ENCODE assay signal across 20 cellular contexts in the genomic region with DNA sequence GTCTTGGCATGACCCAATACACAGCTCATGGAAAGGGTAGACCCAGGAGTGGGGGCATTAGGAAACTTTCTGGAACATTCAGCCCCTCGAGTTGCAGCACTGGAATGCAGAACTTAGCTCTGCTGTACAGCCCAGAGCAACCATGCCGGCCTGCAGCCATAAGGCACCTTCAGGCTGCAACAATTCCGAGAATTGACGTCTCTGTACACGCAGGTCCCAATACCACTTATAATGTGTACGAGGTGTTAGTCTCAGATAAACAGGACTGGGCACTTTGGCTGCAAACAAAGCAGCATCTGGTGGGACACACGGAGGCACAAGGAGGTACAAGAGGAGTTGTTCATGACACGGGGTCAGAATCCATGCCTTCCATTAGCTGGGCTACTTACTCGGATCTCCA.
"Had no signal": no experiment of that assay in that cellular context is flagged by ENCODE, and none has a peak within 500 bp of the region (broad histone marks: within the 10 kb centered on the region; RNA-seq: fewer than 3 reads in every experiment).

No MANE protein-coding gene starts in this region.

- H3K9me3 ChIP-seq: breast epithelium, pancreas, sigmoid colon, spleen, testis had no signal

- ATAC-seq: left colon; pancreas; stimulated activated naive CD8-positive, alpha-beta T cell treated with anti-CD3 and anti-CD28 coated beads, Interleukin-15, amount 100 ng/mL, for 72 hours had no signal

- H3K27me3 ChIP-seq: breast epithelium, pancreas, sigmoid colon, spleen, testis had no signal

- H3K27ac ChIP-seq: breast epithelium, epithelial cell of prostate, pancreas, sigmoid colon, testis had no signal

- H3K4me1 ChIP-seq: pancreas, testis had no signal

- H3K36me3 ChIP-seq: breast epithelium, pancreas had no signal

- DNase-seq: activated CD4-positive, alpha-beta T cell treated with anti-CD3 and anti-CD28 coated beads, Interleukin-2, amount 50 U/mL, for 48 hours; activated CD4-positive, CD25-positive, alpha-beta regulatory T cell treated with anti-CD3 and anti-CD28 coated beads, Interleukin-2, amount 50 U/mL, for 72 hours; activated CD8-positive, alpha-beta memory T cell treated with anti-CD3 and anti-CD28 coated beads, Interleukin-2, amount 50 U/mL, for 4 hours; activated gamma-delta T cell; activated T-cell treated with anti-CD3 and anti-CD28 coated beads, Interleukin-2, amount 50 U/mL, for 48 hours; aorta; cerebellar nuclear complex; dermis blood vessel endothelial cell; left colon; midbrain; pancreas; sigmoid colon; spleen; stimulated activated naive CD8-positive, alpha-beta T cell treated with anti-CD3 and anti-CD28 coated beads, Interleukin-15, amount 100 ng/mL, for 72 hours; SW 1271; T-helper 9 cell; testis had no signal

- H3K9me3 Mint-ChIP-seq: neural crest cell; stimulated activated naive CD8-positive, alpha-beta T cell treated with anti-CD3 and anti-CD28 coated beads, Interleukin-15, amount 100 ng/mL, for 72 hours had no signal

- H3K4me3 ChIP-seq: breast epithelium, pancreas, sigmoid colon, spleen, testis had no signal

- H3K4me3 Mint-ChIP-seq: neural crest cell had no signal

- H3K27me3 Mint-ChIP-seq: stimulated activated naive CD8-positive, alpha-beta T cell treated with anti-CD3 and anti-CD28 coated beads, Interleukin-15, amount 100 ng/mL, for 72 hours had no signal
